Comparison of ENCODE assay signal across 21 cellular contexts in the genomic region with DNA sequence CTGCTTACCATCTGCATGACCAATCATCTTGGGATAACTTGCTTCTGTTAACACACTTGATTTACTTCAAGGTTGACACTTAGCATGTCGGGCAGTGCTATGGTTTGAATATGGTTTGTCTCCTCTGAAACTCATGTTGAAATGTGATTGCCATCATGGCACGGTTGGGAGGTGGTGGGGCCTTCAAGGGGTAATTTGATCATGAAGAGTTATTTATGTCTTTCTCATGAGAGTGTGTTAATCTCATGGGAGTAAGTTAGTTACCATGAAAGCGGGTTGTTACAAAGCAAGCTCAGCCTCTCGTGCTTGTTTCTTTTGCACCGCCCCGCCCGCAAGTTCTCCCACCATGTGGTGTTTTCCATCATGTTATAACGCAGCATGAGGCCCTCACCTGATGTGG.
"Had no signal": no experiment of that assay in that cellular context is flagged by ENCODE, and none has a peak within 500 bp of the region (broad histone marks: within the 10 kb centered on the region; RNA-seq: fewer than 3 reads in every experiment).

No MANE protein-coding gene starts in this region.

- H3K36me3 ChIP-seq: adrenal gland had no signal

- H3K4me1 Mint-ChIP-seq: activated CD4-positive, alpha-beta T cell treated with anti-CD3 and anti-CD28 coated beads, Interleukin-2, amount 10 ng/mL, durations not matched to agents 7 days and 5 days; activated naive CD4-positive, alpha-beta T cell treated with anti-CD3 and anti-CD28 coated beads, Interleukin-2, amount 10 ng/mL, durations not matched to agents 7 days and 5 days; activated naive CD8-positive, alpha-beta T cell treated with anti-CD3 and anti-CD28 coated beads, Interleukin-2, amount 10 ng/mL, durations not matched to agents 7 days and 5 days had no signal

- H3K27me3 ChIP-seq: adrenal gland had no signal

- H3K4me3 Mint-ChIP-seq: activated CD4-positive, alpha-beta memory T cell treated with anti-CD3 and anti-CD28 coated beads for 36 hours; activated CD4-positive, alpha-beta T cell treated with anti-CD3 and anti-CD28 coated beads, Interleukin-2, amount 10 ng/mL, durations not matched to agents 7 days and 5 days; activated naive CD4-positive, alpha-beta T cell treated with anti-CD3 and anti-CD28 coated beads, Interleukin-2, amount 10 ng/mL, durations not matched to agents 7 days and 5 days; activated naive CD8-positive, alpha-beta T cell treated with anti-CD3 and anti-CD28 coated beads, Interleukin-2, amount 10 ng/mL, durations not matched to agents 7 days and 5 days; activated T-cell treated with anti-CD3 and anti-CD28 coated beads, Interleukin-2, amount 50 U/mL, for 4 hours had no signal

- DNase-seq: activated CD4-positive, alpha-beta memory T cell treated with anti-CD3 and anti-CD28 coated beads for 36 hours; activated CD4-positive, alpha-beta T cell treated with anti-CD3 and anti-CD28 coated beads, Interleukin-2, amount 10 ng/mL, durations not matched to agents 7 days and 5 days; activated CD4-positive, CD25-positive, alpha-beta regulatory T cell; activated CD8-positive, alpha-beta memory T cell treated with anti-CD3 and anti-CD28 coated beads for 24 hours; activated gamma-delta T cell treated with Interleukin-2 at 50 U/mL for 16 hours; activated naive CD4-positive, alpha-beta T cell treated with anti-CD3 and anti-CD28 coated beads, Interleukin-2, amount 10 ng/mL, durations not matched to agents 7 days and 5 days; activated naive CD8-positive, alpha-beta T cell treated with anti-CD3 and anti-CD28 coated beads, Interleukin-2, amount 10 ng/mL, durations not matched to agents 7 days and 5 days; activated T-cell treated with anti-CD3 and anti-CD28 coated beads, Interleukin-2, amount 50 U/mL, for 4 hours; adrenal gland; anterior cingulate cortex; cerebellar nuclear complex; KG1; NCI-H1048; NCI-H1694 treated with DMSO at 0.1 percent for 48 hours; NCI-H2081 treated with DMSO at 0.1 percent for 48 hours; NCI-H524; NCI-H748 treated with DMSO at 0.1 percent for 48 hours; SIG-M5; T-helper 1 cell had no signal

- H3K9me3 Mint-ChIP-seq: activated CD4-positive, alpha-beta memory T cell treated with anti-CD3 and anti-CD28 coated beads for 36 hours; activated CD4-positive, alpha-beta T cell treated with anti-CD3 and anti-CD28 coated beads, Interleukin-2, amount 10 ng/mL, durations not matched to agents 7 days and 5 days; activated naive CD4-positive, alpha-beta T cell treated with anti-CD3 and anti-CD28 coated beads, Interleukin-2, amount 10 ng/mL, durations not matched to agents 7 days and 5 days; activated T-cell treated with anti-CD3 and anti-CD28 coated beads, Interleukin-2, amount 50 U/mL, for 4 hours had no signal

- H3K27me3 Mint-ChIP-seq: activated naive CD4-positive, alpha-beta T cell treated with anti-CD3 and anti-CD28 coated beads, Interleukin-2, amount 10 ng/mL, durations not matched to agents 7 days and 5 days had no signal

- H3K27ac Mint-ChIP-seq: activated CD4-positive, alpha-beta memory T cell treated with anti-CD3 and anti-CD28 coated beads for 36 hours; activated CD4-positive, alpha-beta T cell treated with anti-CD3 and anti-CD28 coated beads, Interleukin-2, amount 10 ng/mL, durations not matched to agents 7 days and 5 days; activated naive CD4-positive, alpha-beta T cell treated with anti-CD3 and anti-CD28 coated beads, Interleukin-2, amount 10 ng/mL, durations not matched to agents 7 days and 5 days; activated naive CD8-positive, alpha-beta T cell treated with anti-CD3 and anti-CD28 coated beads, Interleukin-2, amount 10 ng/mL, durations not matched to agents 7 days and 5 days had no signal

- ATAC-seq: activated T-cell treated with anti-CD3 and anti-CD28 coated beads, Interleukin-2, amount 50 U/mL, for 4 hours had no signal

- H3K4me3 ChIP-seq: adrenal gland, SK-N-MC had no signal

- H3K4me1 ChIP-seq: adrenal gland had no signal

- H3K27ac ChIP-seq: adrenal gland, SK-N-MC, VCaP had no signal

- H3K36me3 Mint-ChIP-seq: activated CD4-positive, alpha-beta memory T cell treated with anti-CD3 and anti-CD28 coated beads for 36 hours; activated naive CD4-positive, alpha-beta T cell treated with anti-CD3 and anti-CD28 coated beads, Interleukin-2, amount 10 ng/mL, durations not matched to agents 7 days and 5 days; activated naive CD8-positive, alpha-beta T cell treated with anti-CD3 and anti-CD28 coated beads, Interleukin-2, amount 10 ng/mL, durations not matched to agents 7 days and 5 days had no signal
